8 cellular contexts compared by ENCODE assay signal in genomic region chr11:27699242-27699925, GRCh38. TPM values are rescaled to one million over a fixed set of nuclear protein-coding genes. Genes with fewer than 3 reads are reported as not detected.
DNase-seq lines count a peak whose midpoint lies in the region; ATAC-seq and TF ChIP-seq lines count a peak whose summit lies in the region.

No MANE protein-coding gene starts in this region.

- peak overlapping the region; percentile 93 to 99 (median 97) for H3K4me2 ChIP-seq in BLaER1 treated with 17β-estradiol and CSF1 and Interleukin-3, amounts not matched to agents 10 nM and 100 nM

- TF ChIP-seq CTCF in chondrocyte (IDR thresholded peaks at IDR 0.05) = peak; percentile 66

- H3K4me3 Mint-ChIP-seq in chondrocyte (ENCODE audit: unreplicated experiment) = peak overlapping the region; percentile 91

- no peaks in the 10 kb centered on the region for H3K27me3 Mint-ChIP-seq in chondrocyte (ENCODE audit: low read depth)

- ATAC-seq in HG03025 (IDR thresholded peaks at IDR 0.05; ENCODE audit: low FRiP score, unreplicated experiment) = no peak
- ATAC-seq in GM21825 (IDR thresholded peaks at IDR 0.05; ENCODE audit: unreplicated experiment) = no peak

- H3K36me3 ChIP-seq in BLaER1 treated with 17β-estradiol and CSF1 and Interleukin-3, amounts not matched to agents 10 nM and 100 nM = no peaks in the 10 kb centered on the region
- no peaks in the 10 kb centered on the region for H3K36me3 ChIP-seq in mesodermal cell (ENCODE audit: control insufficient read depth, insufficient read depth, low read length)

- no peak for TF ChIP-seq RAD21 in Ishikawa (IDR thresholded peaks at IDR 0.05; ENCODE audit: low read depth)

- H3K9ac ChIP-seq in BLaER1 treated with 17β-estradiol and CSF1 and Interleukin-3, amounts not matched to agents 10 nM and 100 nM = peak overlapping the region in 9 of 11 experiments; percentile 30 to 57 (median 47); a peak in 8 of 22 replicates

- H3K9me3 ChIP-seq in BLaER1 treated with 17β-estradiol and CSF1 and Interleukin-3, amounts not matched to agents 10 nM and 100 nM (replicated peaks in 1 of 11) = no peaks in the 10 kb centered on the region
- no peaks in the 10 kb centered on the region for H3K9me3 ChIP-seq in mesodermal cell (ENCODE audit: control insufficient read depth, low read length)

- DNase-seq in chondrocyte (ENCODE audit: low spot score) = peak; percentile 82
- no peak for DNase-seq in MV-4-11 (lab: John Stamatoyannopoulos, UW)
- DNase-seq in globus pallidus (ENCODE audit: low spot score) = no peak

- H4K20me1 ChIP-seq in BLaER1 treated with 17β-estradiol and CSF1 and Interleukin-3, amounts not matched to agents 10 nM and 100 nM = peaks cover 0 to 38% (median 20%) of the 10 kb centered on the region in 11 experiments; a peak in 11 of 22 replicates

- no peaks in the 10 kb centered on the region for H3K9me3 Mint-ChIP-seq in chondrocyte (ENCODE audit: low read depth)

- H3K36me3 Mint-ChIP-seq in chondrocyte (ENCODE audit: low read depth) = no peaks in the 10 kb centered on the region

- peak overlapping the region; percentile 57 to 74 (median 64) for H3K4me3 ChIP-seq in BLaER1 treated with 17β-estradiol and CSF1 and Interleukin-3, amounts not matched to agents 10 nM and 100 nM
- peak overlapping the region; percentile 56 for H3K4me3 ChIP-seq in mesodermal cell (ENCODE audit: extremely low read depth, insufficient read depth, low read length, poor library complexity, severe bottlenecking)

- no peak overlapping the region for H3K27ac ChIP-seq in BLaER1 treated with 17β-estradiol and CSF1 and Interleukin-3, amounts not matched to agents 10 nM and 100 nM
- H3K27ac ChIP-seq in mesodermal cell (ENCODE audit: low read depth, low read length, severe bottlenecking) = no peak overlapping the region

- peaks cover 57% of the 10 kb centered on the region for H3K4me1 Mint-ChIP-seq in chondrocyte (ENCODE audit: low read depth)

- WGBS in mesodermal cell (ENCODE audit: insufficient coverage in 2 of 2), 2 experiments = 0% methylated on average over 7 to 17 of the region's 30 CpGs

- no peak for TF ChIP-seq EP300 in Ishikawa (IDR thresholded peaks at IDR 0.05; ENCODE audit: borderline replicate concordance)

- peaks cover 69 to 86% (median 81%) of the 10 kb centered on the region in 11 experiments for H3K27me3 ChIP-seq in BLaER1 treated with 17β-estradiol and CSF1 and Interleukin-3, amounts not matched to agents 10 nM and 100 nM

- peak overlapping the region; percentile 68 for H3K27ac Mint-ChIP-seq in chondrocyte (ENCODE audit: unreplicated experiment)

- peaks cover 12 to 28% (median 22%) of the 10 kb centered on the region in 10 experiments for H3K4me1 ChIP-seq in BLaER1 treated with 17β-estradiol and CSF1 and Interleukin-3, amounts not matched to agents 10 nM and 100 nM
- peaks cover 25% of the 10 kb centered on the region for H3K4me1 ChIP-seq in mesodermal cell (ENCODE audit: control insufficient read depth, insufficient read depth, low read length, poor library complexity, severe bottlenecking)

TF ChIP-seq in Ishikawa, 13 proteins besides CTCF, POLR2A, EP300 and RAD21:
- TF ChIP-seq EGR1 (IDR thresholded peaks at IDR 0.05) (no peak), ZBTB7A (IDR thresholded peaks at IDR 0.05; ENCODE audit: low read depth) (peak; percentile 67)

RNA-seq across cellular contexts. Expression of gene BDNF, which starts 0.9 kb away (rescaled TPM):
- total RNA-seq in chondrocyte = 2.0 to 4.4 TPM (median 4.1 TPM) in 3 replicates
- polyA plus RNA-seq in mesodermal cell (2013, experiment 1 of 2) = 1.7 TPM
- polyA plus RNA-seq in mesodermal cell (2013, experiment 2 of 2) = 1.4 TPM
